In the genomic region with DNA sequence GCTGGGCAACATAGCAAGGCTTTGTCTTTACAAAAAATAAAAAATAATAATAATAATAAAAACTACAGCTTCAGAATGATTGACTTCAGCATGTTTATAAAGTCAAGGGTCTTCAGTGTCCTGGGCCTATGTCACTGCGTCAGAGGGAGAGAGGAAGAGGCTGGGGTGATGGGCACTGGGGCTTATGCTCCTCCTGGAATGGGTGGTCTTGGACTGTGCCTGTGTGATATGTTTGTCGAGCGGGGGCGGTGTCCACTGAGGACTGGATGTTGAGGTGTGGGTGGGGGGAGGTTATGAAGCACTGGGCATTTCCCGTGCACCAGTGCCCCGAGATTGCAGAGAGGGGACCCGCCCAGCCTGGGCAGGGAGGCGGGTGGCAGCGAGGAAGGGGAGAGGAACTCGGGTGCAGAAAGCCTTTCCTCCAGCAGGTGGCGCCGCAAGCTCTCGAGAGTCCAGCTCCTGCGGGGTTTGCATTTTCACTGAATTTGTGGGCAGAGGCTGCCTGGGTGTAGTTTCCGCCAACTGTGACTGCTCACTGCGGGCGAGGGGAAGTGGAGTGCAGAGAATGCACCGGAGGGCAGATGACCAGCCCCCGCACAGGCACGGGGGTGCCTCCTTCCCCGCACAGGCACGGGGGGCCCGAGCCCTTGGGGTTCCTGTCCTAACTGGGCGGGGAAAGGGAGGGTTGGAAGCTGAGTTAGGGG, we compare ENCODE assay signal across 8 cellular contexts.
A peak's percentile ranks its signal among the peaks of the same experiment; 100 is the strongest.
DNase-seq lines count a peak whose midpoint lies in the region; ATAC-seq, FAIRE-seq and TF ChIP-seq lines count a peak whose summit lies in the region.

No MANE protein-coding gene starts in this region.

- TF ChIP-seq CTCF in RWPE2 (IDR thresholded peaks at IDR 0.05; ENCODE audit: poor library complexity, severe bottlenecking), result peak; percentile 87
- TF ChIP-seq CTCF in foreskin keratinocyte (conservative IDR thresholded peaks at IDR 0.05), result peak; percentile 95
- peak in 1 of 3 donors; percentile 95 for TF ChIP-seq CTCF in omental fat pad (IDR thresholded peaks at IDR 0.05)
- TF ChIP-seq CTCF in suprapubic skin (IDR thresholded peaks at IDR 0.05), result peak; percentile 82 to 88

- H3K36me3 ChIP-seq in MG63 (peaks cover 52% of the 10 kb centered on the region), RWPE2 (ENCODE audit: low read depth) (peaks cover 33% of the 10 kb centered on the region), suprapubic skin (no peaks in the 10 kb centered on the region)

- H3K4me1 ChIP-seq in RWPE2 (ENCODE audit: insufficient read depth, poor library complexity, severe bottlenecking), result peaks cover 23% of the 10 kb centered on the region
- H3K4me1 ChIP-seq in foreskin keratinocyte, result peaks cover 18% of the 10 kb centered on the region
- H3K4me1 ChIP-seq in suprapubic skin, result peaks cover 57% of the 10 kb centered on the region

- no peak for FAIRE-seq in H54 (lab: Jason Lieb, UNC)

- no peaks in the 10 kb centered on the region for H3K27me3 ChIP-seq in MG63
- H3K27me3 ChIP-seq in RWPE2 (ENCODE audit: insufficient read depth, poor library complexity, severe bottlenecking), result no peaks in the 10 kb centered on the region
- H3K27me3 ChIP-seq in foreskin keratinocyte, result no peaks in the 10 kb centered on the region
- no peaks in the 10 kb centered on the region for H3K27me3 ChIP-seq in suprapubic skin

- TF ChIP-seq EP300 in suprapubic skin (IDR thresholded peaks at IDR 0.05), result no peak

- 14% methylated on average over 22 of the region's 24 CpGs for WGBS in suprapubic skin

- peaks cover 12% of the 10 kb centered on the region for H3K9me3 ChIP-seq in MG63
- peaks cover 3% of the 10 kb centered on the region for H3K9me3 ChIP-seq in RWPE2 (ENCODE audit: severe bottlenecking)
- no peaks in the 10 kb centered on the region for H3K9me3 ChIP-seq in suprapubic skin

- peak overlapping the region; percentile 69 for H3K27ac ChIP-seq in RWPE2 (ENCODE audit: poor library complexity, severe bottlenecking)
- H3K27ac ChIP-seq in foreskin keratinocyte, result no peak overlapping the region
- peak overlapping the region; percentile 50 for H3K27ac ChIP-seq in suprapubic skin

- TF ChIP-seq POLR2A in H54 (IDR thresholded peaks at IDR 0.05; ENCODE audit: low read depth, low read length) (no peak), suprapubic skin (IDR thresholded peaks at IDR 0.05) (no peak)

- ATAC-seq in RWPE2 (ENCODE audit: low read depth), result peak; percentile 71
- ATAC-seq in foreskin keratinocyte, result peak; percentile 73
- peak; percentile 79 for ATAC-seq in omental fat pad (ENCODE audit: low FRiP score)

- H3K4me3 ChIP-seq in MG63 (no peak overlapping the region), RWPE2 (ENCODE audit: severe bottlenecking) (no peak overlapping the region), suprapubic skin (no peak overlapping the region)

- DNase-seq in ELR (ENCODE audit: low read depth) (peak; percentile 98), H54 (ENCODE audit: insufficient read length, low spot score) (peak; percentile 77), MG63 (peak; percentile 92), RWPE2 (ENCODE audit: low spot score) (peak; percentile 81), foreskin keratinocyte (peak in 1 of 2 donors; percentile 60), omental fat pad (ENCODE audit: low spot score) (peak; percentile 98), suprapubic skin (ENCODE audit: low spot score in 2 of 2) (peak; percentile 95 to 97)
- DNase-seq in activated effector memory CD4-positive, alpha-beta T cell treated with Interleukin-2 at 50 U/mL for 16 hours, result peak; percentile 92
